Comparison of ENCODE assay signal across 8 cellular contexts in genomic region chr1:52904590-52905375, GRCh38. TPM values are rescaled to one million over a fixed set of nuclear protein-coding genes. Genes with fewer than 3 reads are reported as not detected.
DNase-seq lines count a peak whose midpoint lies in the region; ATAC-seq and TF ChIP-seq lines count a peak whose summit lies in the region.

No MANE protein-coding gene starts in this region.

- H3K36me3 Mint-ChIP-seq in activated naive CD8-positive, alpha-beta T cell treated with anti-CD3 and anti-CD28 coated beads, Interleukin-2, amount 10 ng/mL, durations not matched to agents 7 days and 5 days: no peaks in the 10 kb centered on the region

- CTCF ChIA-PET in A673 (lab: Charles Lee): interaction anchor here (0.9 kb wide), 1 partner anchor 281 kb away, joined by 3 read pairs; no protein-coding TSS in a partner anchor

- BruUV-seq in A673 (replicated peaks; lab: Mats Ljungman, UMichigan): no TSS peak

- no peaks in the 10 kb centered on the region for H3K4me1 ChIP-seq in A673 (ENCODE audit: insufficient read depth, low read length, poor library complexity, severe bottlenecking)
- peaks cover 19 to 69% (median 59%) of the 10 kb centered on the region in 4 donors for H3K4me1 ChIP-seq in liver (ENCODE audit: control insufficient read depth in 4 of 4, insufficient read depth in 4 of 4, low read length in 3 of 4)
- H3K4me1 ChIP-seq in vagina: no peaks in the 10 kb centered on the region

- peak; percentile 62 for TF ChIP-seq CTCF in A673 (conservative IDR thresholded peaks at IDR 0.05; ENCODE audit: low read depth, low read length)
- peak; percentile 75 for TF ChIP-seq CTCF in GM12874 (IDR thresholded peaks at IDR 0.05; ENCODE audit: insufficient read depth, low read depth, low read length)
- peak; percentile 25 for TF ChIP-seq CTCF in liver (IDR thresholded peaks at IDR 0.05; ENCODE audit: low read depth, low read length, missing input control)
- no peak for TF ChIP-seq CTCF in vagina (IDR thresholded peaks at IDR 0.05)

- H3K4me3 Mint-ChIP-seq in activated naive CD8-positive, alpha-beta T cell treated with anti-CD3 and anti-CD28 coated beads, Interleukin-2, amount 10 ng/mL, durations not matched to agents 7 days and 5 days: no peak overlapping the region

- H3K9ac ChIP-seq in liver (ENCODE audit: low read depth in 1 of 2, low read length in 2 of 2): peak overlapping the region in 1 of 2 donors; percentile 28

- peak; percentile 67 for DNase-seq in A673 (ENCODE audit: low spot score)
- DNase-seq in NCI-H345 (lab: John Stamatoyannopoulos, UW): peak; percentile 9
- peak; percentile 63 for DNase-seq in activated naive CD8-positive, alpha-beta T cell treated with anti-CD3 and anti-CD28 coated beads, Interleukin-2, amount 10 ng/mL, durations not matched to agents 7 days and 5 days
- no peak for DNase-seq in vagina (ENCODE audit: extremely low spot score in 2 of 2)
- no peak for DNase-seq in MG63

- POLR2A ChIA-PET in A673 (lab: Charles Lee; ENCODE audit: low non-redundant PET): no interaction called here
- POLR2A ChIA-PET in activated naive CD8-positive, alpha-beta T cell treated with anti-CD3 and anti-CD28 coated beads, Interleukin-2, amount 10 ng/mL, durations not matched to agents 7 days and 5 days (lab: Charles Lee): no interaction called here

- H3K4me1 Mint-ChIP-seq in activated naive CD8-positive, alpha-beta T cell treated with anti-CD3 and anti-CD28 coated beads, Interleukin-2, amount 10 ng/mL, durations not matched to agents 7 days and 5 days: peaks cover 2% of the 10 kb centered on the region

- intact Hi-C loops in A673 (cut with micrococcal nuclease; ENCODE audit: unreplicated experiment): loop anchor here (5.0 kb wide), 1 partner anchor 278 kb away; no protein-coding TSS in a partner anchor
- intact Hi-C loops in vagina (cut with DNase I): loop anchor here (10.0 kb wide), 1 partner anchor 280 kb away; no protein-coding TSS in a partner anchor

- H3K27ac Mint-ChIP-seq in activated naive CD8-positive, alpha-beta T cell treated with anti-CD3 and anti-CD28 coated beads, Interleukin-2, amount 10 ng/mL, durations not matched to agents 7 days and 5 days: peak overlapping the region; percentile 47

- no peaks in the 10 kb centered on the region for H3K27me3 Mint-ChIP-seq in activated naive CD8-positive, alpha-beta T cell treated with anti-CD3 and anti-CD28 coated beads, Interleukin-2, amount 10 ng/mL, durations not matched to agents 7 days and 5 days

- H3K9me3 ChIP-seq in A673 (ENCODE audit: low read depth, low read length, poor library complexity, severe bottlenecking) (no peaks in the 10 kb centered on the region), liver (ENCODE audit: control insufficient read depth in 4 of 4, low read length in 3 of 4) (no peaks in the 10 kb centered on the region), vagina (no peaks in the 10 kb centered on the region), MG63 (no peaks in the 10 kb centered on the region)

- peak; percentile 93 for ATAC-seq in activated naive CD8-positive, alpha-beta T cell treated with anti-CD3 and anti-CD28 coated beads, Interleukin-2, amount 10 ng/mL, durations not matched to agents 7 days and 5 days (ENCODE audit: low read depth)
- no peak for ATAC-seq in GM21717 (IDR thresholded peaks at IDR 0.05; ENCODE audit: unreplicated experiment)

- H3K36me3 ChIP-seq in A673 (ENCODE audit: insufficient read depth, low read length, poor library complexity, severe bottlenecking) (no peaks in the 10 kb centered on the region), liver (ENCODE audit: control insufficient read depth in 4 of 4, insufficient read depth in 3 of 4, low read depth in 1 of 4, low read length in 3 of 4) (peaks cover 0 to 17% (median 3%) of the 10 kb centered on the region in 4 donors), vagina (no peaks in the 10 kb centered on the region), MG63 (peaks cover 11% of the 10 kb centered on the region)

- H3K27me3 ChIP-seq in A673 (replicated peaks; ENCODE audit: insufficient read depth, low read depth, low read length, poor library complexity) (no peaks in the 10 kb centered on the region), liver (ENCODE audit: control insufficient read depth in 4 of 4, insufficient read depth in 4 of 4, low read length in 3 of 4) (no peaks in the 10 kb centered on the region), vagina (no peaks in the 10 kb centered on the region), MG63 (no peaks in the 10 kb centered on the region)

- H3K27ac ChIP-seq in A673 (ENCODE audit: low read depth, low read length, poor library complexity, severe bottlenecking): no peak overlapping the region
- H3K27ac ChIP-seq in liver (ENCODE audit: low read depth in 1 of 2, low read length in 2 of 2): peak overlapping the region; percentile 44 to 46
- no peak overlapping the region for H3K27ac ChIP-seq in vagina

- TF ChIP-seq RAD21 in liver (IDR thresholded peaks at IDR 0.05): peak; percentile 38 to 57

- H3K9me3 Mint-ChIP-seq in activated naive CD8-positive, alpha-beta T cell treated with anti-CD3 and anti-CD28 coated beads, Interleukin-2, amount 10 ng/mL, durations not matched to agents 7 days and 5 days: no peaks in the 10 kb centered on the region

- TF ChIP-seq POLR2A in vagina (IDR thresholded peaks at IDR 0.05): no peak

- 83% methylated on average over 23 of the region's 23 CpGs for WGBS in liver

- H3K4me3 ChIP-seq in A673 (ENCODE audit: low read depth, low read length, poor library complexity, severe bottlenecking) (no peak overlapping the region), liver (ENCODE audit: low read depth in 1 of 3, low read length in 3 of 3) (no peak overlapping the region), vagina (no peak overlapping the region), MG63 (no peak overlapping the region)

TF ChIP-seq in liver, 16 proteins besides CTCF, POLR2A, EP300 and RAD21 (continues in another document):
- no peak for TF ChIP-seq GABPA (IDR thresholded peaks at IDR 0.05 in 1 of 2, conservative IDR thresholded peaks at IDR 0.05 in 1 of 2)
- no peak for TF ChIP-seq EGR1 (IDR thresholded peaks at IDR 0.05; ENCODE audit: low read depth in 2 of 2)
- TF ChIP-seq YY1 (IDR thresholded peaks at IDR 0.05): no peak
- TF ChIP-seq NR2F2 (IDR thresholded peaks at IDR 0.05): no peak
- no peak for TF ChIP-seq FOXA1 (IDR thresholded peaks at IDR 0.05)
- TF ChIP-seq JUND (IDR thresholded peaks at IDR 0.05): no peak
- TF ChIP-seq, protein P1, sequence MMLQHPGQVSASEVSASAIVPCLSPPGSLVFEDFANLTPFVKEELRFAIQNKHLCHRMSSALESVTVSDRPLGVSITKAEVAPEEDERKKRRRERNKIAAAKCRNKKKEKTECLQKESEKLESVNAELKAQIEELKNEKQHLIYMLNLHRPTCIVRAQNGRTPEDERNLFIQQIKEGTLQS (IDR thresholded peaks at IDR 0.05): no peak
- TF ChIP-seq ZBTB33 (IDR thresholded peaks at IDR 0.05): no peak
- TF ChIP-seq FOXA2 (IDR thresholded peaks at IDR 0.05): no peak
- TF ChIP-seq HNF4G (IDR thresholded peaks at IDR 0.05): no peak

RNA-seq across cellular contexts. Expression of gene ECHDC2, which starts 16.8 kb away (rescaled TPM):
- total RNA-seq in A673 (2021) (7.4 and 14.6 TPM in 2 replicates), liver (100 to 1,000 TPM in 1 of 2 donors, 10 to 100 TPM in 1; 37.8 to 591 TPM), vagina (90.8 TPM)
- 10 to 100 TPM; 80.7 to 88.4 TPM for total RNA-seq in activated naive CD8-positive, alpha-beta T cell treated with anti-CD3 and anti-CD28 coated beads, Interleukin-2, amount 10 ng/mL, durations not matched to agents 7 days and 5 days
- 100 to 1,000 TPM; 269 to 302 TPM for polyA plus RNA-seq in liver
- total RNA-seq in MG63 (2014; rRNA removed; shearing (Covaris generic); ENCODE audit: low replicate concordance): 11.8 and 28.2 TPM in 2 replicates

RNA-seq across cellular contexts. Expression of gene SCP2, which starts 22.3 kb away (rescaled TPM):
- 73.2 and 83.4 TPM in 2 replicates for total RNA-seq in A673 (2021)
- total RNA-seq in activated naive CD8-positive, alpha-beta T cell treated with anti-CD3 and anti-CD28 coated beads, Interleukin-2, amount 10 ng/mL, durations not matched to agents 7 days and 5 days: 10 to 100 TPM; 81.0 to 81.6 TPM
- 100 to 1,000 TPM; 122 to 811 TPM for total RNA-seq in liver
- 100 to 1,000 TPM; 330 to 727 TPM for polyA plus RNA-seq in liver
- 61.9 TPM for total RNA-seq in vagina
- 74.0 and 115 TPM in 2 replicates for total RNA-seq in MG63 (2014; rRNA removed; shearing (Covaris generic); ENCODE audit: low replicate concordance)

Comparison
In these comparisons a context has a peak if more than half of its experiments do, and no peak if none do; other contexts are left out.
1. DNase-seq: peak in A673 (single experiment), NCI-H345 (single experiment) and activated naive CD8-positive, alpha-beta T cell treated with anti-CD3 and anti-CD28 coated beads, Interleukin-2, amount 10 ng/mL, durations not matched to agents 7 days and 5 days (single experiment); none in vagina (0 of 2) and MG63 (single experiment).
2. H3K27ac ChIP-seq: peak in liver (2 of 2); none in A673 (single experiment) and vagina (single experiment).
3. CTCF ChIP-seq: peak in A673 (single experiment), GM12874 (single experiment) and liver (single experiment); none in vagina (0 of 3).